In the genomic region with DNA sequence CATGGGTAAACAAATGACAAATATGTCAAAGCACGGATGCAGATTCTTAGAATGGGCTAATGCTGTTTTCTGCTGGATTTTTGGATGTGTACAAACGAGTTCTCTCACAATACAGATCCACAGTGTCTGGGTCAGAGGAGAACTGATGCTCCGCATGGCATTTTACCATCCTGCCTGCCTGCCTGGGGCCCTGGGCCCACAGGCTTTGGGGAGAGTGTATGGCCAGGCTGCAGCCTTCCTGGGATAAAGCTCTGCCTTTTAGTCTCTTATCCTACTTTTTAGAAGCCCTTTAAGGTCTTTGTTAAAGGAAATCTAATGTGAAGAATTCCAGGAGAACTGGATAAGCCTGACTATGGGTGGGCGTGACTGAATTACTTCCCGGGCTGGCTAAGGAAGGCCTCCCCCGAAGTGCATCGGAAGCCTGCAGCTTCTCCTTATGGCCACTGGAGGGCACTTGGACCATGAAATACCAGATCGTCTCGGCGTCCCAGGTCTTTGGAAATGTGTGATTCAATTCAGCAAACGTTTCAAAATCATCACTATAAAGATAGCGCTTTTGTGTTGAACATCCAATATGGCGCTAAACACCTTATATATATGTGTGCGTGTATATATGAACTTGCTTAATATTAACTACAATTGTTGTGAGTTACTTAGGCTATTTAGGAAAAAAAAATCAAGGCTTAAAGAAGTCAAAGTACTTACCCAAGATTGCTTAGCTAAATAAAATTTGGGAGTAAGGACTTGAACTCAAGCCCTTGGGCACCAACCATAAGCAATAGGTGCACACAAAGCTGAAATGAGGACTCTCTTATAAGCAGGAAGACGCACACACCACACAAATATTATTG, we compare ENCODE assay signal across 8 cellular contexts. TPM values are rescaled to one million over a fixed set of nuclear protein-coding genes. Genes with fewer than 3 reads are reported as not detected.
DNase-seq lines count a peak whose midpoint lies in the region; ATAC-seq, FAIRE-seq and TF ChIP-seq lines count a peak whose summit lies in the region.

No MANE protein-coding gene starts in this region.

- no peaks in the 10 kb centered on the region for H3K36me3 Mint-ChIP-seq in T-helper 2 cell treated with Interferon-gamma antibody and Interleukin-4, amounts not matched to agents 5 μg/mL and 100 μg/mL, for 36 hours (ENCODE audit: low read depth)

- H3K4me1 ChIP-seq in GM12878 (ENCODE audit: control insufficient read depth, insufficient read depth, low read length) (no peaks in the 10 kb centered on the region), small intestine (ENCODE audit: control insufficient read depth in 2 of 2, insufficient read depth in 1 of 2, low read depth in 1 of 2, low read length in 1 of 2) (peaks cover 10 to 11% of the 10 kb centered on the region in 2 donors)

- peak; percentile 84 for TF ChIP-seq RAD21 in GM12878 (IDR thresholded peaks at IDR 0.05; ENCODE audit: insufficient read depth, low read depth, low read length)

- H3K27me3 Mint-ChIP-seq in T-helper 2 cell treated with Interferon-gamma antibody and Interleukin-4, amounts not matched to agents 5 μg/mL and 100 μg/mL, for 36 hours (ENCODE audit: low read depth), result no peaks in the 10 kb centered on the region

- H3K4me3 Mint-ChIP-seq in T-helper 2 cell treated with Interferon-gamma antibody and Interleukin-4, amounts not matched to agents 5 μg/mL and 100 μg/mL, for 36 hours, result no peak overlapping the region

- H3K27ac Mint-ChIP-seq in T-helper 2 cell treated with Interferon-gamma antibody and Interleukin-4, amounts not matched to agents 5 μg/mL and 100 μg/mL, for 36 hours, result no peak overlapping the region

- ATAC-seq in GM12878 (peak; percentile 93), GM21360 (IDR thresholded peaks at IDR 0.05; ENCODE audit: unreplicated experiment) (no peak)

- H4K20me1 ChIP-seq in GM12878 (ENCODE audit: control insufficient read depth, insufficient read depth), result no peaks in the 10 kb centered on the region

- no peaks in the 10 kb centered on the region for H3K4me1 Mint-ChIP-seq in T-helper 2 cell treated with Interferon-gamma antibody and Interleukin-4, amounts not matched to agents 5 μg/mL and 100 μg/mL, for 36 hours (ENCODE audit: low read depth)

- RAD21 ChIA-PET in GM12878 (lab: Charles Lee; ENCODE audit: unreplicated experiment), result interaction anchor here (0.7 to 3.3 kb wide), 6 partner anchors 15 to 127 kb away, joined by 3 to 18 read pairs (median 4); partner anchors contain the start of genes DNPEP and GMPPA

- in situ Hi-C loops in GM12878 (cut with MboI), result loop anchor here (5.0 kb wide), 1 partner anchor 129 kb away; no protein-coding TSS in a partner anchor

- POLR2A ChIA-PET in GM12878 (lab: Charles Lee), result no interaction called here

- no peaks in the 10 kb centered on the region for H3K9me3 Mint-ChIP-seq in T-helper 2 cell treated with Interferon-gamma antibody and Interleukin-4, amounts not matched to agents 5 μg/mL and 100 μg/mL, for 36 hours

- H3K9ac ChIP-seq in GM12878 (ENCODE audit: control insufficient read depth, insufficient read depth, low read length), result no peak overlapping the region

- H3K27me3 ChIP-seq in GM12878 (replicated peaks in 1 of 2; ENCODE audit: control insufficient read depth in 2 of 2, insufficient read depth in 2 of 2, low read length in 1 of 2), result no peaks in the 10 kb centered on the region; a peak in 1 of 4 replicates
- H3K27me3 ChIP-seq in small intestine (ENCODE audit: control insufficient read depth in 2 of 2, insufficient read depth in 2 of 2, low read length in 2 of 2), result no peaks in the 10 kb centered on the region

- FAIRE-seq in GM12878 (lab: Jason Lieb, UNC), result peak; percentile 96
- FAIRE-seq in small intestine (lab: Jason Lieb, UNC), result no peak

- CTCF ChIA-PET in GM12878 (lab: Yijun Ruan, JAX), result interaction anchor here (0.7 to 6.2 kb wide), 22 partner anchors 10 to 239 kb away, joined by 3 to 83 read pairs (median 4); partner anchors contain the start of genes DNPEP, GMPPA and SPEG

- no peak overlapping the region for H3K4me2 ChIP-seq in GM12878 (ENCODE audit: control insufficient read depth, insufficient read depth)

- no peaks in the 10 kb centered on the region for H3K79me2 ChIP-seq in GM12878 (ENCODE audit: control insufficient read depth, insufficient read depth, low read length)

- TF ChIP-seq POLR2A in GM12878 (IDR thresholded peaks at IDR 0.05; ENCODE audit: low read depth, low read length), result no peak

- H2AFZ ChIP-seq in GM12878 (ENCODE audit: control insufficient read depth, low read depth, low read length), result no peak overlapping the region

- BruUV-seq in GM12878 (replicated peaks; lab: Mats Ljungman, UMichigan), result no TSS peak

- H3K27ac ChIP-seq in GM12878 (ENCODE audit: control insufficient read depth, insufficient read depth) (no peak overlapping the region), small intestine (ENCODE audit: low read depth in 1 of 2, low read length in 1 of 2) (no peak overlapping the region)

- H3K9me3 ChIP-seq in GM12878 (replicated peaks; ENCODE audit: control insufficient read depth, insufficient read depth, low read length), result no peaks in the 10 kb centered on the region
- no peaks in the 10 kb centered on the region for H3K9me3 ChIP-seq in small intestine (ENCODE audit: control insufficient read depth, low read depth)

- SMC1A ChIA-PET in GM12878 (lab: Charles Lee; ENCODE audit: uncharacterized antibody, unreplicated experiment), result interaction anchor here (0.7 to 2.3 kb wide), 9 partner anchors 11 to 250 kb away, joined by 3 to 12 read pairs (median 3); partner anchors contain the start of genes CHPF and TMEM198

- H3K36me3 ChIP-seq in GM12878 (ENCODE audit: control insufficient read depth in 2 of 2, insufficient read depth in 2 of 2, low read length in 1 of 2), result no peaks in the 10 kb centered on the region
- no peaks in the 10 kb centered on the region for H3K36me3 ChIP-seq in small intestine (ENCODE audit: control insufficient read depth in 2 of 2, insufficient read depth in 2 of 2, low read length in 2 of 2)

- H3K4me3 ChIP-seq in HFF-Myc (replicated peaks; ENCODE audit: low read depth, low read length), result no peak overlapping the region
- H3K4me3 ChIP-seq in GM12878, result no peak overlapping the region
- no peak overlapping the region for H3K4me3 ChIP-seq in small intestine (ENCODE audit: low read depth in 1 of 2, low read length in 2 of 2)

- TF ChIP-seq CTCF in HFF-Myc (IDR thresholded peaks at IDR 0.05; ENCODE audit: low read depth, low read length, missing control alignments), result peak; percentile 91
- TF ChIP-seq CTCF in GM12878 (IDR thresholded peaks at IDR 0.05 in 2 of 3, conservative IDR thresholded peaks at IDR 0.05 in 1 of 3; ENCODE audit: control insufficient read depth in 2 of 3, extremely low read depth in 1 of 3, insufficient read depth in 1 of 3, low read depth in 3 of 3, low read length in 3 of 3), result peak; percentile 89 to 95 (median 91)

- DNase-seq in GM04504 (ENCODE audit: low read depth), result peak; percentile 57
- peak; percentile 65 for DNase-seq in HFF-Myc (ENCODE audit: extremely low read depth, low read depth)
- DNase-seq in NCI-H1930 (lab: John Stamatoyannopoulos, UW), result peak; percentile 66 to 70
- peak; percentile 41 for DNase-seq in T-helper 2 cell treated with Interferon-gamma antibody and Interleukin-4, amounts not matched to agents 5 μg/mL and 100 μg/mL, for 36 hours (ENCODE audit: low spot score)
- no peak for DNase-seq in GM12878 (ENCODE audit: low read depth, low spot score)
- DNase-seq in iPS-NIHi7 (ENCODE audit: extremely low spot score), result peak; percentile 86
- peak; percentile 71 for DNase-seq in small intestine

- no peak for TF ChIP-seq EP300 in GM12878 (IDR thresholded peaks at IDR 0.05; ENCODE audit: borderline replicate concordance in 1 of 2, control insufficient read depth in 1 of 2, low read depth in 2 of 2, low read length in 2 of 2)

- WGBS in GM12878 (ENCODE audit: insufficient coverage, insufficient replicate concordance, low lambda C conversion rate, missing lambda C conversion rate), result 11% methylated on average over 15 of the region's 15 CpGs
- 18 to 20% (median 20%) methylated on average over 15 of the region's 15 CpGs for WGBS in small intestine, 3 donors

- intact Hi-C loops in GM12878 (cut with micrococcal nuclease; ENCODE audit: unreplicated experiment), result loop anchor here (1.0 to 5.0 kb wide), 2 partner anchors 127 to 284 kb away; no protein-coding TSS in a partner anchor

RNA-seq across cellular contexts. Expression of gene DNPEP, which starts 15.2 kb away (rescaled TPM):
- total RNA-seq in GM12878 (2013; cell fraction: nucleolus; rRNA removed), result 60.0 and 67.2 TPM in 2 replicates
- total RNA-seq in GM12878 (2014; rRNA removed) (58.1 and 66.9 TPM in 2 replicates), GM12878 (2014; rRNA removed; fragmentation: Illumina TruSeq; extraction: Trizol) (32.0 and 37.8 TPM in 2 replicates), GM12878 (2021) (66.0 and 68.8 TPM in 2 replicates)
- 25.6 TPM for polyA plus RNA-seq in GM12878 (2011; ENCODE audit: low read depth)
- polyA plus RNA-seq in GM12878 (2011; rRNA removed) (28.2 and 62.2 TPM in 2 replicates), GM12878 (2014; fragmentation: Illumina TruSeq; extraction: Trizol) (22.0 and 46.1 TPM in 2 replicates), GM12878 (2014; fragmentation: Nextera tagmentation; extraction: Ambion mirVana) (10 to 100 TPM; 33.1 to 56.3 TPM), GM12878 (2014; rRNA removed) (66.1 and 75.1 TPM in 2 replicates), GM12878 (2016; fragmentation: Nextera tagmentation; extraction: Ambion mirVana) (10 to 100 TPM; 77.8 to 82.0 TPM), small intestine (100 to 1,000 TPM in 2 of 3 donors, 10 to 100 TPM in 1; 98.2 to 200 (median 187) TPM)
- polyA plus RNA-seq in GM12878 (2011; cell fraction: cytosol; rRNA removed), result 92.5 and 105 TPM in 2 replicates
- 162 and 168 TPM in 2 replicates for polyA plus RNA-seq in GM12878 (2011; cell fraction: nucleus; rRNA removed)
- polyA plus RNA-seq in GM12878 (2012), result 52.2 and 64.8 TPM in 2 replicates
- polyA minus RNA-seq in GM12878 (2011; rRNA and poly(A)+ RNA removed), result 61.5 and 101 TPM in 2 replicates
- 28.9 and 32.1 TPM in 2 replicates for polyA minus RNA-seq in GM12878 (2011; cell fraction: cytosol; rRNA and poly(A)+ RNA removed)
- 40.6 and 63.1 TPM in 2 replicates for polyA minus RNA-seq in GM12878 (2011; cell fraction: nucleus; rRNA and poly(A)+ RNA removed)

RNA-seq across cellular contexts. Expression of gene DES, which starts 15.3 kb away (rescaled TPM):
- total RNA-seq in GM12878 (2013; cell fraction: nucleolus; rRNA removed), result not detected in 2 replicates
- total RNA-seq in GM12878 (2014; rRNA removed), result not detected in 2 replicates
- not detected in 2 replicates for total RNA-seq in GM12878 (2014; rRNA removed; fragmentation: Illumina TruSeq; extraction: Trizol)
- 0.66 and 0.80 TPM in 2 replicates for total RNA-seq in GM12878 (2021)
- polyA plus RNA-seq in GM12878 (2011; ENCODE audit: low read depth), result not detected
- polyA plus RNA-seq in GM12878 (2011; rRNA removed), result not detected in 2 replicates
- not detected in 2 replicates for polyA plus RNA-seq in GM12878 (2011; cell fraction: cytosol; rRNA removed)
- polyA plus RNA-seq in GM12878 (2011; cell fraction: nucleus; rRNA removed), result not detected in 2 replicates
- not detected in 2 replicates for polyA plus RNA-seq in GM12878 (2012)
- not detected in 2 replicates for polyA plus RNA-seq in GM12878 (2014; fragmentation: Illumina TruSeq; extraction: Trizol)
- polyA plus RNA-seq in GM12878 (2014; fragmentation: Nextera tagmentation; extraction: Ambion mirVana), result not detected
- not detected in 2 replicates for polyA plus RNA-seq in GM12878 (2014; rRNA removed)
- not detected for polyA plus RNA-seq in GM12878 (2016; fragmentation: Nextera tagmentation; extraction: Ambion mirVana)
- polyA minus RNA-seq in GM12878 (2011; rRNA and poly(A)+ RNA removed), result not detected in 2 replicates
- not detected in 2 replicates for polyA minus RNA-seq in GM12878 (2011; cell fraction: cytosol; rRNA and poly(A)+ RNA removed)
- not detected in 2 replicates for polyA minus RNA-seq in GM12878 (2011; cell fraction: nucleus; rRNA and poly(A)+ RNA removed)
- 100 to 1,000 TPM in 1 of 3 donors, 10 to 100 TPM in 2; 24.6 to 178 (median 99.4) TPM for polyA plus RNA-seq in small intestine

RNA-seq across cellular contexts. Expression of gene SPEG, which starts 31.8 kb away (rescaled TPM):
- not detected in 2 replicates for total RNA-seq in GM12878 (2013; cell fraction: nucleolus; rRNA removed)
- total RNA-seq in GM12878 (2014; rRNA removed) (not detected in 2 replicates), GM12878 (2014; rRNA removed; fragmentation: Illumina TruSeq; extraction: Trizol) (not detected in 2 replicates), GM12878 (2021) (0.28 TPM in 1 of 2 replicates, not detected in the other)
- not detected for polyA plus RNA-seq in GM12878 (2011; ENCODE audit: low read depth)
- polyA plus RNA-seq in GM12878 (2011; rRNA removed) (not detected in 2 replicates), GM12878 (2014; fragmentation: Illumina TruSeq; extraction: Trizol) (not detected in 2 replicates), GM12878 (2014; fragmentation: Nextera tagmentation; extraction: Ambion mirVana) (not detected), GM12878 (2014; rRNA removed) (0.01 and 0.03 TPM in 2 replicates), GM12878 (2016; fragmentation: Nextera tagmentation; extraction: Ambion mirVana) (not detected), small intestine (10 to 100 TPM in 1 of 3 donors, 1 to 10 TPM in 1, under 1 TPM in 1; 0.45 to 15.7 (median 4.6) TPM)
- 0.01 and 0.02 TPM in 2 replicates for polyA plus RNA-seq in GM12878 (2011; cell fraction: cytosol; rRNA removed)
- polyA plus RNA-seq in GM12878 (2011; cell fraction: nucleus; rRNA removed), result 0.21 TPM in 1 of 2 replicates, not detected in the other
- polyA plus RNA-seq in GM12878 (2012), result 0.17 TPM in 1 of 2 replicates, not detected in the other
- polyA minus RNA-seq in GM12878 (2011; rRNA and poly(A)+ RNA removed), result not detected in 2 replicates
- polyA minus RNA-seq in GM12878 (2011; cell fraction: cytosol; rRNA and poly(A)+ RNA removed), result not detected in 2 replicates
- polyA minus RNA-seq in GM12878 (2011; cell fraction: nucleus; rRNA and poly(A)+ RNA removed), result not detected in 2 replicates

Comparison
In these comparisons a context has a peak if more than half of its experiments do, and no peak if none do; other contexts are left out.
1. RNA of gene DES, which starts 15.3 kb away (polyA plus RNA-seq): 24.6 to 178 TPM in small intestine; not detected in GM12878; every median in the first group is over 10 times any median in the second.